ENCODE assay signal across 17 cellular contexts in genomic region chr15:79994651-79995050, GRCh38. TPM values are rescaled to one million over a fixed set of nuclear protein-coding genes. Genes with fewer than 3 reads are reported as not detected.
DNase-seq lines count a peak whose midpoint lies in the region; ATAC-seq and TF ChIP-seq lines count a peak whose summit lies in the region.
"Had no signal": no experiment of that assay in that cellular context is flagged by ENCODE, and none has a peak within 500 bp of the region (broad histone marks: within the 10 kb centered on the region; RNA-seq: fewer than 3 reads in every experiment).

No MANE protein-coding gene starts in this region.

- no peaks in the 10 kb centered on the region for H3K9me3 Mint-ChIP-seq in activated naive CD8-positive, alpha-beta T cell treated with anti-CD3 and anti-CD28 coated beads for 36 hours
- no peaks in the 10 kb centered on the region for H3K9me3 Mint-ChIP-seq in natural killer cell

- H3K4me3 Mint-ChIP-seq in activated naive CD8-positive, alpha-beta T cell treated with anti-CD3 and anti-CD28 coated beads for 36 hours: no peak overlapping the region
- no peak overlapping the region for H3K4me3 Mint-ChIP-seq in natural killer cell

- intact Hi-C loops in natural killer cell (cut with micrococcal nuclease): no loop called here

- no peak overlapping the region for H3K27ac Mint-ChIP-seq in activated naive CD8-positive, alpha-beta T cell treated with anti-CD3 and anti-CD28 coated beads for 36 hours
- no peak overlapping the region for H3K27ac Mint-ChIP-seq in natural killer cell
- H3K27ac Mint-ChIP-seq: progenitor cell of endocrine pancreas had no signal

- no peak for TF ChIP-seq CTCF in natural killer cell (IDR thresholded peaks at IDR 0.05)

- no peaks in the 10 kb centered on the region for H3K36me3 Mint-ChIP-seq in activated naive CD8-positive, alpha-beta T cell treated with anti-CD3 and anti-CD28 coated beads for 36 hours
- H3K36me3 Mint-ChIP-seq in natural killer cell: no peaks in the 10 kb centered on the region

- ATAC-seq in esophagus mucosa: peak; percentile 58
- no peak for ATAC-seq in natural killer cell

- peaks cover 3% of the 10 kb centered on the region for H3K4me1 Mint-ChIP-seq in activated naive CD8-positive, alpha-beta T cell treated with anti-CD3 and anti-CD28 coated beads for 36 hours
- peaks cover 0 to 6% of the 10 kb centered on the region in 2 donors for H3K4me1 Mint-ChIP-seq in natural killer cell

- DNase-seq in Daoy (ENCODE audit: low read depth): peak; percentile 44
- DNase-seq in NCI-H226: peak; percentile 73
- DNase-seq in non-pigmented ciliary epithelial cell (ENCODE audit: low read depth): peak; percentile 19
- no peak for DNase-seq in activated naive CD8-positive, alpha-beta T cell treated with anti-CD3 and anti-CD28 coated beads for 36 hours
- DNase-seq in dedifferentiated amniotic fluid mesenchymal stem cell (ENCODE audit: extremely low spot score): no peak
- DNase-seq in NCI-H526 treated with DMSO at 0.1 percent for 48 hours (lab: John Stamatoyannopoulos, UW): no peak
- DNase-seq in natural killer cell: no peak
- DNase-seq: activated CD4-positive, alpha-beta T cell treated with anti-CD3 and anti-CD28 coated beads, Interleukin-2, amount 50 U/mL, for 48 hours; dorsolateral prefrontal cortex; KG1; NCI-H1694 treated with DMSO at 0.1 percent for 48 hours; NCI-H774; T1000; transverse colon had no signal

- no peaks in the 10 kb centered on the region for H3K27me3 Mint-ChIP-seq in activated naive CD8-positive, alpha-beta T cell treated with anti-CD3 and anti-CD28 coated beads for 36 hours
- H3K27me3 Mint-ChIP-seq in natural killer cell (ENCODE audit: low read depth in 2 of 2): peaks cover 0 to 2% of the 10 kb centered on the region in 2 donors

RNA-seq across cellular contexts. Expression of gene BCL2A1, which starts 23.7 kb away (rescaled TPM):
- total RNA-seq in Daoy (2014; rRNA removed; shearing (Covaris generic)): 8.4 and 10.1 TPM in 2 replicates
- total RNA-seq in esophagus mucosa: not detected
- total RNA-seq in activated naive CD8-positive, alpha-beta T cell treated with anti-CD3 and anti-CD28 coated beads for 36 hours: 10 to 100 TPM; 91.4 to 94.3 TPM
- 10 to 100 TPM; 16.5 to 61.3 (median 42.2) TPM for total RNA-seq in natural killer cell
- total RNA-seq: ascending aorta, progenitor cell of endocrine pancreas had no signal

Comparison
In these comparisons a context has a peak if more than half of its experiments do, and no peak if none do; other contexts are left out.
1. DNase-seq: peak in Daoy (single experiment), NCI-H226 (single experiment) and non-pigmented ciliary epithelial cell (single experiment); none in activated naive CD8-positive, alpha-beta T cell treated with anti-CD3 and anti-CD28 coated beads for 36 hours (single experiment), dedifferentiated amniotic fluid mesenchymal stem cell (single experiment), NCI-H526 treated with DMSO at 0.1 percent for 48 hours (single experiment) and natural killer cell (single experiment).